In genomic region chr16:17199135-17199534, GRCh38 we compare ENCODE assay signal across 2 cellular contexts.
TF ChIP-seq lines count a peak whose summit lies in the region.

No MANE protein-coding gene starts in this region.

TF ChIP-seq in HepG2, 621 proteins besides CTCF, POLR2A, EP300 and RAD21 (continued from another document):
- TF ChIP-seq ZBTB40 (IDR thresholded peaks at IDR 0.05), result no peak
- peak; percentile 95 for TF ChIP-seq ZBTB40 (CRISPR knock-in tag; IDR thresholded peaks at IDR 0.05)

TF ChIP-seq in GM12878, 131 proteins besides CTCF, POLR2A, EP300 and RAD21:
- TF ChIP-seq ZBTB40 (IDR thresholded peaks at IDR 0.05; ENCODE audit: borderline replicate concordance) (peak; percentile 67), CHD4 (IDR thresholded peaks at IDR 0.05) (no peak)
